ENCODE assay signal across 9 cellular contexts in genomic region chr3:194075088-194075615, GRCh38.
"Had no signal": no experiment of that assay in that cellular context is flagged by ENCODE, and none has a peak within 500 bp of the region (broad histone marks: within the 10 kb centered on the region; RNA-seq: fewer than 3 reads in every experiment).

No MANE protein-coding gene starts in this region.

- H3K27ac Mint-ChIP-seq: stimulated activated effector memory CD8-positive, alpha-beta T cell treated with anti-CD3 and anti-CD28 coated beads, Interleukin-12 subunit alpha, Interleukin-12 subunit beta, amount 100 ng/mL, for 72 hours had no signal

- H3K27ac ChIP-seq: ascending aorta, epithelial cell of prostate, lower lobe of right lung, sigmoid colon had no signal

- H3K9me3 Mint-ChIP-seq: stimulated activated effector memory CD8-positive, alpha-beta T cell treated with anti-CD3 and anti-CD28 coated beads, Interleukin-12 subunit alpha, Interleukin-12 subunit beta, amount 100 ng/mL, for 72 hours had no signal

- H3K4me3 Mint-ChIP-seq: stimulated activated effector memory CD8-positive, alpha-beta T cell treated with anti-CD3 and anti-CD28 coated beads, Interleukin-12 subunit alpha, Interleukin-12 subunit beta, amount 100 ng/mL, for 72 hours had no signal

- ATAC-seq: stimulated activated effector memory CD8-positive, alpha-beta T cell treated with anti-CD3 and anti-CD28 coated beads, Interleukin-12 subunit alpha, Interleukin-12 subunit beta, amount 100 ng/mL, for 72 hours had no signal

- H3K27me3 ChIP-seq: ascending aorta, sigmoid colon had no signal

- H3K4me3 ChIP-seq: ascending aorta, lower lobe of right lung, sigmoid colon had no signal

- H3K36me3 ChIP-seq: ascending aorta, lower lobe of right lung, sigmoid colon had no signal

- FAIRE-seq: frontal cortex had no signal

- DNase-seq: activated CD4-positive, alpha-beta T cell treated with anti-CD3 and anti-CD28 coated beads, Interleukin-2, amount 50 U/mL, for 1 hour; head of caudate nucleus; lower lobe of right lung; sigmoid colon; stimulated activated CD4-positive, alpha-beta T cell treated with anti-CD3 and anti-CD28 coated beads, Interleukin-2, amount 100 ng/mL, for 24 hours had no signal

- H3K36me3 Mint-ChIP-seq: stimulated activated effector memory CD8-positive, alpha-beta T cell treated with anti-CD3 and anti-CD28 coated beads, Interleukin-12 subunit alpha, Interleukin-12 subunit beta, amount 100 ng/mL, for 72 hours had no signal

- H3K9me3 ChIP-seq: ascending aorta, lower lobe of right lung, sigmoid colon had no signal
